In genomic region chr9:121121582-121122087, GRCh38 we compare ENCODE assay signal across 8 cellular contexts. TPM values are rescaled to one million over a fixed set of nuclear protein-coding genes. Genes with fewer than 3 reads are reported as not detected.
DNase-seq lines count a peak whose midpoint lies in the region; ATAC-seq, FAIRE-seq and TF ChIP-seq lines count a peak whose summit lies in the region.

No MANE protein-coding gene starts in this region.

- peak overlapping the region; percentile 75 to 83 for H3K4me3 ChIP-seq in kidney (ENCODE audit: low read length in 2 of 2)

- peaks cover 0 to 2% of the 10 kb centered on the region in 2 donors for H3K4me1 ChIP-seq in kidney (ENCODE audit: control insufficient read depth in 1 of 2, insufficient read depth in 1 of 2, low read depth in 1 of 2, low read length in 2 of 2)

- TF ChIP-seq CTCF in 22Rv1 (IDR thresholded peaks at IDR 0.05) (peak; percentile 32), kidney (IDR thresholded peaks at IDR 0.05; ENCODE audit: borderline replicate concordance, extremely low read depth, insufficient read depth) (peak; percentile 36)

- no peaks in the 10 kb centered on the region for H3K9me3 ChIP-seq in kidney (ENCODE audit: control insufficient read depth in 1 of 2, low read length in 2 of 2)

- DNase-seq in NCI-H2196 treated with DMSO at 0.1 percent for 48 hours (lab: John Stamatoyannopoulos, UW; ENCODE audit: unreplicated experiment) = peak; percentile 91
- DNase-seq in cerebellum (ENCODE audit: low spot score) = peak; percentile 87
- peak; percentile 98 for DNase-seq in kidney
- peak; percentile 98 for DNase-seq in stimulated activated CD4-positive, alpha-beta T cell treated with anti-CD3 and anti-CD28 coated beads, Interleukin-15, amount 100 ng/mL, for 24 hours

- H3K27ac ChIP-seq in 22Rv1 (peak overlapping the region; percentile 77), kidney (ENCODE audit: low read depth in 2 of 2, low read length in 2 of 2) (peak overlapping the region in 1 of 2 donors; percentile 25)

- H3K36me3 ChIP-seq in kidney (ENCODE audit: control insufficient read depth in 1 of 2, insufficient read depth in 2 of 2, low read length in 2 of 2) = no peaks in the 10 kb centered on the region

- intact Hi-C loops in kidney (cut with DNase I) = no loop called here

- ATAC-seq in GM18508 (IDR thresholded peaks at IDR 0.05; ENCODE audit: insufficient read depth, unreplicated experiment) (peak; percentile 91), HG02981 (IDR thresholded peaks at IDR 0.05; ENCODE audit: unreplicated experiment) (peak; percentile 99)
- ATAC-seq in activated CD4-positive, CD25-positive, alpha-beta regulatory T cell treated with anti-CD3 and anti-CD28 coated beads, Interleukin-2, amount 50 U/mL, for 24 hours = peak; percentile 99 to 100

- peak; percentile 98 for FAIRE-seq in kidney (lab: Jason Lieb, UNC)

- peak overlapping the region; percentile 51 to 72 for H3K9ac ChIP-seq in kidney (ENCODE audit: low read length in 2 of 2)

RNA-seq across cellular contexts. Expression of gene CNTRL, which starts 46.9 kb away (rescaled TPM):
- total RNA-seq in cerebellum (25.0 TPM), kidney (17.7 TPM)
- polyA plus RNA-seq in kidney (ENCODE audit: insufficient read depth, low read depth, low replicate concordance) = 3.4 TPM
